In the genomic region with DNA sequence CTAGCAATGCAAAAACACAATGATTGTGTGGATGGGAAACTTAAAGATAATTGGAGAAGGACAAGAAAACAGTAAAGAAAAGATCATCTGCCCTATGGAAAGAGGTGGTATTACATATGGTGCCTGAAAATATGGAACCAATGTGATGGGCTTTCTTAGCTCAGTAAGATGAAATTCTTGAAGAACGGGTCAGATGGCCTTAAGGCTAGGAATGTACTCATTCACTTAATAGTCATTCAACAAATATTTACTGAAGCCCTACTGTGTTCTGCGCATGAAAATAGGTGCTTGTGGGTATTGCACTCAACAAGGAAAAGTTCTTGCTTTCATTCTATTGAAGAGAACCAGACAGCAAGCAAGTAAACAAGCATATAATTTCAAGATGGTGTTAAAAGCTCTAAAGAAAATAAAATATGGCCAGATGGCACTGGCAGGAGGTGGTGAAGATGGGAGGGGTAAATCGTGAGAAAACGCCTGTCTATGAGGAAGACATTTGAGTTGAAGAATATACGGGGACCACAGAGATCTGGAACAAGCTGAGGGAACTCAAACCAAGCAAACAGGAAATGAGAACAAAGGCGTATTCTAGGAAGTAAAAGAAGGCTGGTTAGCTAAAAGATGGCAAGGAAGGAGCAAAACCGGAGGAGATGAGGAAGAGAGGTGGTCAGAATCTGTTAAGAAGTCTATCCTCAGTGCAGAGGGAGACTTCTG, we compare ENCODE assay signal across 20 cellular contexts.
DNase-seq lines count a peak whose midpoint lies in the region; ATAC-seq and TF ChIP-seq lines count a peak whose summit lies in the region.
"Had no signal": no experiment of that assay in that cellular context is flagged by ENCODE, and none has a peak within 500 bp of the region (broad histone marks: within the 10 kb centered on the region; RNA-seq: fewer than 3 reads in every experiment).

No MANE protein-coding gene starts in this region.

- no peak overlapping the region for H3K27ac ChIP-seq in DND-41 (ENCODE audit: low read length)
- no peak overlapping the region for H3K27ac ChIP-seq in naive thymus-derived CD4-positive, alpha-beta T cell (ENCODE audit: low read depth, low read length)
- H3K27ac ChIP-seq: left ventricle myocardium inferior, PC-9, right lobe of liver, stomach had no signal

- H3K4me3 ChIP-seq in DND-41 (ENCODE audit: low read depth in 1 of 2, low read length in 2 of 2) = no peak overlapping the region
- no peak overlapping the region for H3K4me3 ChIP-seq in Loucy (ENCODE audit: low read length, poor library complexity, severe bottlenecking)
- H3K4me3 ChIP-seq in naive thymus-derived CD4-positive, alpha-beta T cell (ENCODE audit: low read length) = no peak overlapping the region
- H3K4me3 ChIP-seq: left ventricle myocardium inferior, PC-9, right lobe of liver, stomach had no signal

- H3K27me3 Mint-ChIP-seq in activated T-helper 1 cell treated with anti-CD3 and anti-CD28 coated beads, Interleukin-12 subunit alpha, Interleukin-12 subunit beta, Interleukin-2, Interleukin-4 antibody, amounts not matched to agents 30 ng/mL and 10 ng/mL and 1 ng/mL, durations not matched to agents 14 hours and 24 hours and 36 hours (ENCODE audit: insufficient read depth) = no peaks in the 10 kb centered on the region
- no peaks in the 10 kb centered on the region for H3K27me3 Mint-ChIP-seq in naive thymus-derived CD4-positive, alpha-beta T cell

- no peaks in the 10 kb centered on the region for H3K9me2 ChIP-seq in Loucy (replicated peaks; ENCODE audit: low read depth, low read length)

- DNase-seq in DND-41 = peak; percentile 24
- DNase-seq in activated T-helper 1 cell treated with anti-CD3 and anti-CD28 coated beads, Interleukin-12 subunit alpha, Interleukin-12 subunit beta, Interleukin-2, Interleukin-4 antibody, amounts not matched to agents 30 ng/mL and 10 ng/mL and 1 ng/mL, durations not matched to agents 14 hours and 24 hours and 36 hours (ENCODE audit: low spot score) = no peak
- peak in 1 of 9 donors; percentile 10 for DNase-seq in naive thymus-derived CD4-positive, alpha-beta T cell
- no peak for DNase-seq in GF-D8 (lab: John Stamatoyannopoulos, UW)
- no peak for DNase-seq in NAMALWA (ENCODE audit: low spot score)
- no peak for DNase-seq in NCI-H510A treated with DMSO at 0.1 percent for 48 hours (lab: John Stamatoyannopoulos, UW)
- DNase-seq: activated CD4-positive, alpha-beta T cell treated with anti-CD3 and anti-CD28 coated beads for 4 hours; cerebellar nuclear complex; H7; hippocampal formation; Karpas-422; left ventricle myocardium inferior; NCI-H2107; nephron progenitor cell; PC-9; right lobe of liver; stomach had no signal

- H3K9ac ChIP-seq in DND-41 (ENCODE audit: low read depth, low read length) (no peak overlapping the region), Loucy (ENCODE audit: low read depth, low read length, poor library complexity, severe bottlenecking) (no peak overlapping the region)

- no peaks in the 10 kb centered on the region for H3F3A ChIP-seq in Loucy (ENCODE audit: low read depth)

- POLR2A ChIA-PET in naive thymus-derived CD4-positive, alpha-beta T cell (lab: Charles Lee) = no interaction called here

- H3K4me3 Mint-ChIP-seq in activated T-helper 1 cell treated with anti-CD3 and anti-CD28 coated beads, Interleukin-12 subunit alpha, Interleukin-12 subunit beta, Interleukin-2, Interleukin-4 antibody, amounts not matched to agents 30 ng/mL and 10 ng/mL and 1 ng/mL, durations not matched to agents 14 hours and 24 hours and 36 hours = peak overlapping the region; percentile 11
- peak overlapping the region in 9 of 10 donors; percentile 1 to 77 (median 15) for H3K4me3 Mint-ChIP-seq in naive thymus-derived CD4-positive, alpha-beta T cell
- H3K4me3 Mint-ChIP-seq: activated naive CD8-positive, alpha-beta T cell; nephron progenitor cell had no signal

- peaks cover 6% of the 10 kb centered on the region for H3K9me3 Mint-ChIP-seq in activated T-helper 1 cell treated with anti-CD3 and anti-CD28 coated beads, Interleukin-12 subunit alpha, Interleukin-12 subunit beta, Interleukin-2, Interleukin-4 antibody, amounts not matched to agents 30 ng/mL and 10 ng/mL and 1 ng/mL, durations not matched to agents 14 hours and 24 hours and 36 hours
- H3K9me3 Mint-ChIP-seq in naive thymus-derived CD4-positive, alpha-beta T cell = peaks cover 0 to 27% (median 10%) of the 10 kb centered on the region in 11 donors

- intact Hi-C loops in activated T-helper 1 cell treated with anti-CD3 and anti-CD28 coated beads, Interleukin-12 subunit alpha, Interleukin-12 subunit beta, Interleukin-2, Interleukin-4 antibody, amounts not matched to agents 30 ng/mL and 10 ng/mL and 1 ng/mL, durations not matched to agents 14 hours and 24 hours and 36 hours (cut with micrococcal nuclease) = loop anchor here (5.0 to 10.0 kb wide), 2 partner anchors 565 to 583 kb away; partner anchors contain the start of gene CDK1
- intact Hi-C loops in naive thymus-derived CD4-positive, alpha-beta T cell (cut with micrococcal nuclease) = loop anchor here in 1 of 2 donors (2.0 to 10.0 kb wide), 3 partner anchors 95 to 565 kb away; partner anchors contain the start of gene CDK1

- CTCF ChIA-PET in naive thymus-derived CD4-positive, alpha-beta T cell (lab: Charles Lee) = interaction anchor here (1.1 kb wide), 1 partner anchor 584 kb away, joined by 4 read pairs; no protein-coding TSS in a partner anchor

- H2AFZ ChIP-seq in DND-41 (ENCODE audit: low read depth, low read length) = peak overlapping the region; percentile 33
- H2AFZ ChIP-seq in Loucy (ENCODE audit: low read length) = peak overlapping the region; percentile 24; the same call in 1 of the 2 replicates
- H2AFZ ChIP-seq: PC-9 had no signal

- peak overlapping the region; percentile 56 for H3K27ac Mint-ChIP-seq in activated T-helper 1 cell treated with anti-CD3 and anti-CD28 coated beads, Interleukin-12 subunit alpha, Interleukin-12 subunit beta, Interleukin-2, Interleukin-4 antibody, amounts not matched to agents 30 ng/mL and 10 ng/mL and 1 ng/mL, durations not matched to agents 14 hours and 24 hours and 36 hours
- H3K27ac Mint-ChIP-seq in naive thymus-derived CD4-positive, alpha-beta T cell = peak overlapping the region; percentile 0 to 79 (median 25)
- H3K27ac Mint-ChIP-seq: activated naive CD8-positive, alpha-beta T cell; nephron progenitor cell had no signal

- peaks cover 36% of the 10 kb centered on the region for H3K4me1 Mint-ChIP-seq in activated T-helper 1 cell treated with anti-CD3 and anti-CD28 coated beads, Interleukin-12 subunit alpha, Interleukin-12 subunit beta, Interleukin-2, Interleukin-4 antibody, amounts not matched to agents 30 ng/mL and 10 ng/mL and 1 ng/mL, durations not matched to agents 14 hours and 24 hours and 36 hours (ENCODE audit: low read depth)
- peaks cover 12 to 42% (median 30%) of the 10 kb centered on the region in 7 donors for H3K4me1 Mint-ChIP-seq in naive thymus-derived CD4-positive, alpha-beta T cell

- H3K36me3 ChIP-seq in DND-41 (ENCODE audit: insufficient read depth, low read length) (no peaks in the 10 kb centered on the region), Loucy (ENCODE audit: insufficient read depth, low read length) (no peaks in the 10 kb centered on the region)
- H3K36me3 ChIP-seq in naive thymus-derived CD4-positive, alpha-beta T cell (ENCODE audit: control insufficient read depth in 2 of 3, insufficient read depth in 3 of 3, low read length in 3 of 3) = peaks cover 0 to 21% (median 0%) of the 10 kb centered on the region in 3 experiments
- H3K36me3 ChIP-seq: right lobe of liver, stomach had no signal

- ATAC-seq in DND-41 (ENCODE audit: insufficient read depth, low read depth) = peak; percentile 86
- ATAC-seq in naive thymus-derived CD4-positive, alpha-beta T cell = no peak
- ATAC-seq: esophagus mucosa, right lobe of liver had no signal

- H3K4me2 ChIP-seq in DND-41 (ENCODE audit: insufficient read depth, low read length) = peak overlapping the region; percentile 16; the same call in 1 of the 2 replicates
- H3K4me2 ChIP-seq in Loucy (ENCODE audit: low read depth, low read length, poor library complexity, severe bottlenecking) = no peak overlapping the region
- H3K4me2 ChIP-seq: PC-9 had no signal

- peaks cover 11% of the 10 kb centered on the region for H3K4me1 ChIP-seq in DND-41 (ENCODE audit: insufficient read depth, low read length)
- no peaks in the 10 kb centered on the region for H3K4me1 ChIP-seq in Loucy (ENCODE audit: insufficient read depth, low read length, poor library complexity, severe bottlenecking)
- peaks cover 0 to 11% of the 10 kb centered on the region in 2 donors for H3K4me1 ChIP-seq in naive thymus-derived CD4-positive, alpha-beta T cell (ENCODE audit: control insufficient read depth in 2 of 2, insufficient read depth in 2 of 2, low read length in 2 of 2)
- H3K4me1 ChIP-seq: right lobe of liver, stomach had no signal

- TF ChIP-seq CTCF in DND-41 (IDR thresholded peaks at IDR 0.05; ENCODE audit: borderline replicate concordance, extremely low read depth, low read length, poor library complexity, severe bottlenecking) = no peak
- no peak for TF ChIP-seq CTCF in Loucy (conservative IDR thresholded peaks at IDR 0.05; ENCODE audit: low read length)

- H3K27me3 ChIP-seq in DND-41 (ENCODE audit: insufficient read depth, low read length, poor library complexity) = no peaks in the 10 kb centered on the region
- H3K27me3 ChIP-seq in Loucy (ENCODE audit: insufficient read depth, low read length, poor library complexity, severe bottlenecking) = no peaks in the 10 kb centered on the region
- no peaks in the 10 kb centered on the region for H3K27me3 ChIP-seq in naive thymus-derived CD4-positive, alpha-beta T cell (ENCODE audit: control insufficient read depth in 2 of 2, insufficient read depth in 2 of 2, low read length in 2 of 2)
- H3K27me3 ChIP-seq: right lobe of liver, stomach had no signal

- peaks cover 1% of the 10 kb centered on the region for H3K9me3 ChIP-seq in DND-41 (ENCODE audit: insufficient read depth, low read length, severe bottlenecking)
- H3K9me3 ChIP-seq in Loucy (ENCODE audit: insufficient read depth, low read depth, low read length) = no peaks in the 10 kb centered on the region
- H3K9me3 ChIP-seq in naive thymus-derived CD4-positive, alpha-beta T cell (ENCODE audit: control insufficient read depth in 2 of 3, low read length in 3 of 3) = no peaks in the 10 kb centered on the region
- H3K9me3 ChIP-seq: right lobe of liver had no signal

- H4K20me1 ChIP-seq in DND-41 (ENCODE audit: insufficient read depth, low read length) (no peaks in the 10 kb centered on the region), Loucy (ENCODE audit: insufficient read depth, low read length, poor library complexity, severe bottlenecking) (no peaks in the 10 kb centered on the region)

- peaks cover 25% of the 10 kb centered on the region for H3K36me3 Mint-ChIP-seq in activated T-helper 1 cell treated with anti-CD3 and anti-CD28 coated beads, Interleukin-12 subunit alpha, Interleukin-12 subunit beta, Interleukin-2, Interleukin-4 antibody, amounts not matched to agents 30 ng/mL and 10 ng/mL and 1 ng/mL, durations not matched to agents 14 hours and 24 hours and 36 hours (ENCODE audit: low read depth)
- peaks cover 7 to 53% (median 35%) of the 10 kb centered on the region in 5 donors for H3K36me3 Mint-ChIP-seq in naive thymus-derived CD4-positive, alpha-beta T cell
- H3K36me3 Mint-ChIP-seq: activated naive CD8-positive, alpha-beta T cell had no signal

- H3K79me2 ChIP-seq in DND-41 (ENCODE audit: insufficient read depth, low read length) (no peaks in the 10 kb centered on the region), Loucy (ENCODE audit: insufficient read depth, low read length) (no peaks in the 10 kb centered on the region)
